Comparison of ENCODE assay signal across 8 cellular contexts in the genomic region with DNA sequence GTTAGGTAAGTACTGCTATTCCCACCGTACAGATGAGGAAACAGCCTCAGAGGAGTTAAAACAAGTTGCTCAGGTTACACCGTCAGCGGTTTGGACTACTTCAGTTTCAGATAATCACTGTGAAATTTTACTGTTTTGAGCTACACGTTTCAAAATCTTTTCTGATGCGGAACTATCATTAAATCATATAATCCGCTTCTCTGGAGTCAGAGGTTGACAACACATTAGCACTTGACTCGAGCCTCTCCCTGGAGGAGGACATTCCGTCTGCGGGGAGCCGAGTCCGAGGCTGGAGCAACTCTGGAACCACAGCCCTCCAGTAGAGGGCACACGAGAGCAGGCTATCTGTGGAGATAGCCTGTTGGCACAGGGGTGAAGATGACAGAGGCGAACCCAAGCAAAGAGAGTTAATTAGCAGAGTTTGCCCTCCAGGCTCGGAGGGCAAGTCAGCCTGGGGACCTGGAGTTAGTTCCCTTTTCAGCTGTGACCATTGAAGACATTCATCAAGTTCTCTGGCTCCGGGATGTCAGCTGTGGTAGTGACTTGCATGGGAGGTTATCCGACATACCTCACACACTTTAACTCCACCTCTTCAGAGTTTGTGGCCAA.
DNase-seq lines count a peak whose midpoint lies in the region; ATAC-seq and TF ChIP-seq lines count a peak whose summit lies in the region.

No MANE protein-coding gene starts in this region.

- H3K36me3 Mint-ChIP-seq in activated naive CD4-positive, alpha-beta T cell treated with anti-CD3 and anti-CD28 coated beads, Interleukin-2, amount 50 U/mL, for 72 hours: no peaks in the 10 kb centered on the region

- peaks cover 26% of the 10 kb centered on the region for H3K4me1 ChIP-seq in GM23248 (ENCODE audit: insufficient read depth)
- H3K4me1 ChIP-seq in psoas muscle: peaks cover 27% of the 10 kb centered on the region
- H3K4me1 ChIP-seq in aorta (ENCODE audit: control insufficient read depth in 1 of 2, insufficient read depth in 2 of 2, low read length in 2 of 2): peaks cover 0 to 5% of the 10 kb centered on the region in 2 donors

- H3K27me3 ChIP-seq in GM23248 (replicated peaks; ENCODE audit: insufficient read depth) (no peaks in the 10 kb centered on the region), psoas muscle (ENCODE audit: insufficient read depth in 3 of 3, low read length in 2 of 3) (no peaks in the 10 kb centered on the region), aorta (ENCODE audit: control insufficient read depth in 1 of 2, insufficient read depth in 2 of 2, low read length in 1 of 2) (no peaks in the 10 kb centered on the region)

- DNase-seq in GM03348 (ENCODE audit: low spot score) (peak; percentile 87), GM23248 (peak; percentile 83), Kasumi-1 (lab: John Stamatoyannopoulos, UW) (peak; percentile 85 to 86), SKM-1 treated with dmso at 0.1 percent for 144 hours (lab: John Stamatoyannopoulos, UW; ENCODE audit: unreplicated experiment) (peak; percentile 93), Right ventricle myocardium superior (peak; percentile 87), psoas muscle (peak; percentile 79 to 90), aorta (peak; percentile 84 to 94)
- DNase-seq in activated naive CD4-positive, alpha-beta T cell treated with anti-CD3 and anti-CD28 coated beads, Interleukin-2, amount 50 U/mL, for 72 hours (ENCODE audit: low spot score in 2 of 2): peak; percentile 71 to 82

- 23% methylated on average over 16 of the region's 16 CpGs for WGBS in GM23248 (ENCODE audit: low coverage in 1 of 2, low lambda C conversion rate in 2 of 2, missing lambda C conversion rate in 2 of 2), 2 experiments
- 13 to 28% (median 15%) methylated on average over 16 of the region's 16 CpGs for WGBS in psoas muscle, 3 donors
- WGBS in aorta, 2 donors: 31 to 42% methylated on average over 16 of the region's 16 CpGs

- H3K9ac ChIP-seq in GM23248: 0 out of 2 replicates have a peak overlapping the region, but pooled peaks have one; percentile 31

- no peak overlapping the region for H2AFZ ChIP-seq in GM23248

- no peaks in the 10 kb centered on the region for H3K9me3 Mint-ChIP-seq in activated naive CD4-positive, alpha-beta T cell treated with anti-CD3 and anti-CD28 coated beads, Interleukin-2, amount 50 U/mL, for 72 hours

- intact Hi-C loops in Right ventricle myocardium superior (cut with DNase I) (loop anchor here (5.0 to 10.0 kb wide), 2 partner anchors 127 to 285 kb away; no protein-coding TSS in a partner anchor), psoas muscle (cut with DNase I) (loop anchor here (5.0 to 10.0 kb wide), 4 partner anchors 255 to 298 kb away; no protein-coding TSS in a partner anchor), aorta (cut with DNase I) (loop anchor here (5.0 to 10.0 kb wide), 3 partner anchors 122 to 275 kb away; no protein-coding TSS in a partner anchor)

- no peaks in the 10 kb centered on the region; the same call in 1 of the 2 replicates for H4K20me1 ChIP-seq in GM23248 (ENCODE audit: insufficient read depth)

- H3K27ac Mint-ChIP-seq in activated naive CD4-positive, alpha-beta T cell treated with anti-CD3 and anti-CD28 coated beads, Interleukin-2, amount 50 U/mL, for 72 hours: no peak overlapping the region

- peaks cover 98% of the 10 kb centered on the region for H3K79me2 ChIP-seq in GM23248 (ENCODE audit: insufficient read depth)

- peak; percentile 96 for TF ChIP-seq CTCF in psoas muscle (IDR thresholded peaks at IDR 0.05)

- H3F3A ChIP-seq in GM23248 (ENCODE audit: insufficient read depth): peaks cover 18% of the 10 kb centered on the region

- H3K4me3 ChIP-seq in GM23248 (no peak overlapping the region), psoas muscle (peak overlapping the region; percentile 6), aorta (ENCODE audit: low read length in 2 of 2) (no peak overlapping the region)

- no peaks in the 10 kb centered on the region for H3K9me2 ChIP-seq in GM23248 (ENCODE audit: insufficient read depth)

- peak overlapping the region; percentile 5 for H3K4me2 ChIP-seq in GM23248 (ENCODE audit: unreplicated experiment)

- ATAC-seq in activated naive CD4-positive, alpha-beta T cell treated with anti-CD3 and anti-CD28 coated beads, Interleukin-2, amount 50 U/mL, for 72 hours: peak; percentile 72 to 75
- ATAC-seq in Right ventricle myocardium superior (ENCODE audit: poor library complexity): peak; percentile 91
- ATAC-seq in psoas muscle: peak; percentile 93 to 98 (median 96)
- ATAC-seq in aorta (ENCODE audit: low FRiP score): peak; percentile 90

- H3K27ac ChIP-seq in GM23248: peak overlapping the region; percentile 0; the same call in 1 of the 2 replicates
- no peak overlapping the region for H3K27ac ChIP-seq in psoas muscle
- peak overlapping the region in 1 of 2 donors; percentile 17 for H3K27ac ChIP-seq in aorta (ENCODE audit: low read depth in 1 of 2, low read length in 2 of 2)

- H3K9me3 ChIP-seq in GM23248 (ENCODE audit: low read depth) (no peaks in the 10 kb centered on the region), psoas muscle (no peaks in the 10 kb centered on the region), aorta (ENCODE audit: control insufficient read depth, low read length) (no peaks in the 10 kb centered on the region)

- H3K36me3 ChIP-seq in GM23248 (ENCODE audit: low read depth) (no peaks in the 10 kb centered on the region), psoas muscle (ENCODE audit: insufficient read depth in 1 of 2, low read depth in 1 of 2) (no peaks in the 10 kb centered on the region), aorta (ENCODE audit: control insufficient read depth in 1 of 2, insufficient read depth in 2 of 2, low read length in 1 of 2) (no peaks in the 10 kb centered on the region)

- in situ Hi-C loops in GM23248 (cut with MboI): no loop called here
